1 cellular context compared by ENCODE assay signal in genomic region chr5:56251918-56252553, GRCh38.
TF ChIP-seq lines count a peak whose summit lies in the region.

No MANE protein-coding gene starts in this region.

TF ChIP-seq in K562, 482 proteins besides CTCF, POLR2A, EP300 and RAD21 (continued from another document and continues in another):
- TF ChIP-seq MGA (IDR thresholded peaks at IDR 0.05) (no peak; the same call in 1 of the 2 replicates), NCOR1 (IDR thresholded peaks at IDR 0.05) (peak; percentile 87), RREB1 (CRISPR knock-in tag; IDR thresholded peaks at IDR 0.05) (no peak), SRSF1 (IDR thresholded peaks at IDR 0.05; ENCODE audit: low read depth, low read length) (no peak), KDM1A (IDR thresholded peaks at IDR 0.05) (peak; percentile 65; a peak in 3 of 4 replicates), LEF1 (IDR thresholded peaks at IDR 0.05) (peak; percentile 87), MCM3 (IDR thresholded peaks at IDR 0.05) (no peak), GATA2 (CRISPR knock-in tag; IDR thresholded peaks at IDR 0.05) (peak; percentile 55), PRDM10 (IDR thresholded peaks at IDR 0.05; ENCODE audit: partially characterized antibody) (no peak), NELFE (IDR thresholded peaks at IDR 0.05; ENCODE audit: insufficient read depth, insufficient read length) (no peak), HNRNPL (IDR thresholded peaks at IDR 0.05; ENCODE audit: low read depth, low read length) (no peak), ZBTB11 (CRISPR knock-in tag; IDR thresholded peaks at IDR 0.05) (no peak), HIVEP1 (CRISPR knock-in tag; IDR thresholded peaks at IDR 0.05) (no peak), MCM5 (IDR thresholded peaks at IDR 0.05; ENCODE audit: low read depth) (no peak), C11orf30 (IDR thresholded peaks at IDR 0.05; ENCODE audit: low read depth) (peak; percentile 87), SMARCE1 (IDR thresholded peaks at IDR 0.05) (peak; percentile 95), HBP1 (CRISPR knock-in tag; IDR thresholded peaks at IDR 0.05) (no peak), POLR2G (IDR thresholded peaks at IDR 0.05; ENCODE audit: low read depth, low read length) (no peak), ZNF24 (IDR thresholded peaks at IDR 0.05) (no peak), MEIS2 (IDR thresholded peaks at IDR 0.05; ENCODE audit: partially characterized antibody) (peak; percentile 97), TAF1 (IDR thresholded peaks at IDR 0.05; ENCODE audit: control insufficient read depth, extremely low read depth, insufficient read depth, low read length, severe bottlenecking) (no peak), ZNF75A (CRISPR knock-in tag; IDR thresholded peaks at IDR 0.05) (no peak), KAT7 (CRISPR knock-in tag; IDR thresholded peaks at IDR 0.05; ENCODE audit: borderline replicate concordance) (no peak), PATZ1 (CRISPR knock-in tag; IDR thresholded peaks at IDR 0.05; ENCODE audit: borderline replicate concordance) (no peak), ZNF134 (CRISPR knock-in tag; conservative IDR thresholded peaks at IDR 0.05) (no peak), TCF7 (IDR thresholded peaks at IDR 0.05; ENCODE audit: borderline replicate concordance) (no peak)
